ENCODE assay signal across 17 cellular contexts in the genomic region with DNA sequence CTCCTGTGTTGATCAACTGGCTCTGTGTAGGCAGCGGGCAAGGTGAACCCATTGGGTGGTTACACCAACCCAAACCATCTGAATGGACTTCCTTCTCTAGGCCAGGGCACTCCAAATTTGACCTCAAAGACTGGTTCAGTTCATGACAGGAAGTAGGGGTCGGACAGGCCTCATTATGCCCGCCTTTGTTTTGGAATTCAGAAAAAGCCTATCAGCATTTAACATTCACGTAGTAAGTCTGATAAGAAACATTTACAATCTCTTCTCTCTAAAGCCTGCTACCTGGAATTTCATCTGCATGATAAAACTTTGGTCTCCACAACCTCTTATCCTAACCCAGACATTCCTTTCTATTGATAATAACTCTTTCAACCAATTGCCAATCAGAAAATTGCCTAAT.
"Had no signal": no experiment of that assay in that cellular context is flagged by ENCODE, and none has a peak within 500 bp of the region (broad histone marks: within the 10 kb centered on the region; RNA-seq: fewer than 3 reads in every experiment).

No MANE protein-coding gene starts in this region.

- H3K4me1 ChIP-seq: gastroesophageal sphincter, spleen had no signal

- H3K4me3 Mint-ChIP-seq: activated naive CD8-positive, alpha-beta T cell; activated T-helper 17 cell treated with anti-CD3 and anti-CD28 coated beads, Interleukin-2, amount 50 U/mL, for 72 hours; WTC11 had no signal

- DNase-seq: activated T-cell treated with anti-CD3 and anti-CD28 coated beads, Interleukin-2, amount 50 U/mL, for 1 hour; central memory CD4-positive, alpha-beta T cell; dermis blood vessel endothelial cell; effector memory CD4-positive, alpha-beta T cell; head of caudate nucleus; left cardiac atrium; naive B cell; retina; sigmoid colon; spleen; stimulated activated CD4-positive, alpha-beta T cell treated with anti-CD3 and anti-CD28 coated beads, Interleukin-4, amount 100 ng/mL, for 1 hour; stimulated activated naive CD4-positive, alpha-beta T cell treated with Interleukin-2 at 50 U/mL for 16 hours had no signal

- H3K36me3 ChIP-seq: gastroesophageal sphincter, sigmoid colon, spleen had no signal

- H3K9me3 Mint-ChIP-seq: activated T-helper 17 cell treated with anti-CD3 and anti-CD28 coated beads, Interleukin-2, amount 50 U/mL, for 72 hours; naive B cell had no signal

- ATAC-seq: activated T-helper 17 cell treated with anti-CD3 and anti-CD28 coated beads, Interleukin-2, amount 50 U/mL, for 72 hours; esophagus mucosa; gastroesophageal sphincter; left cardiac atrium; WTC11 had no signal

- H3K4me3 ChIP-seq: gastroesophageal sphincter, sigmoid colon, spleen had no signal

- H3K27ac Mint-ChIP-seq: activated naive CD8-positive, alpha-beta T cell; activated T-helper 17 cell treated with anti-CD3 and anti-CD28 coated beads, Interleukin-2, amount 50 U/mL, for 72 hours; WTC11 had no signal

- H3K27ac ChIP-seq: gastroesophageal sphincter, sigmoid colon, spleen had no signal

- H3K4me1 Mint-ChIP-seq: activated T-helper 17 cell treated with anti-CD3 and anti-CD28 coated beads, Interleukin-2, amount 50 U/mL, for 72 hours; naive B cell had no signal

- H3K27me3 ChIP-seq: sigmoid colon had no signal

- H3K36me3 Mint-ChIP-seq: activated naive CD8-positive, alpha-beta T cell; naive B cell; WTC11 had no signal
